In the genomic region with DNA sequence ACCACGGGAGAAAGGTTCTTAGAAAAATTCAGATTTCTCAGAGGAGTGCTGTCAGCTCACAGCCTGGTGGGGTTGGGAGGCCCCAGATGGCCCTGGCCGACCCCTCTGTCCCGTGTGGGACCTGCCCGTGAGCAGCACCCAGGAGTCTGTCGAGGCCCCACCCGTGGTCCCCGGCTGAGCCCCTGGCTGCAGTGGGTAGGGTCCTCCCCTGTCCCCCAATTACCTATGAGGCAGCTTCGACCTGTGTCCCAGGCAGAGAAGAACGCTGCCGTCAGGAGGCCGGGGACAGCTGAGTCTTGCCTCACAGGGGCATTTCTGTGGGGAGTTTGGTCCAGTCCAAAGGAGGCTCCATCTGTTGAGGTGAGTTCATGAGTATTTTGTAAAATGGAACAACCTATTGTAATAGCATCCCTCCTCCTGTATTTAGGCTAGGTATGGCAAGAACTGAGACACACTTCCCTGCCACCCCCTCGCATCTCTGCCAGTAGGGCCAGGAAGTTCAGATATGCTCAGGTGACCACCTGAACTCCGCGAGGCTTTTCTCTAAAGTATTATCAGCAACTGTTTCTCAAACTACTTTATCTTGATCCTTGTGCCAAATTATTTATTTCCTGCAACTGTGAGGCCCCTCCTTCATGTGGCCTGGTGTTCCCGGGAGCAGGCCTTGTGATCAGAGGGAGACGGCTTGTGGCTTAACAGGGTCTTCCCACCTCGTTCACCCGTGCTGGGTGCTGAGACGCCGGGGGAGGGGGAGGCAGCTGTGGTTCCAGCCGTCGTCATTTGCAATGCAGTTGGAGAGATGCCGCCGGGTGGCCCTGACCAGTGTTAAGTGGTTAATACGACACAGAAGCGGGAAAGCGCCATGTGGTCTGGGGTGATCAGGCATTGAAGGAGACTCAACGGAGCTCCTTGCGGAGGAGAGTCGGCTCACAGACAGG, we compare ENCODE assay signal across 10 cellular contexts. TPM values are rescaled to one million over a fixed set of nuclear protein-coding genes. Genes with fewer than 3 reads are reported as not detected.
A peak's percentile ranks its signal among the peaks of the same experiment; 100 is the strongest.
DNase-seq lines count a peak whose midpoint lies in the region; ATAC-seq, FAIRE-seq and TF ChIP-seq lines count a peak whose summit lies in the region.
"Had no signal": no experiment of that assay in that cellular context is flagged by ENCODE, and none has a peak within 500 bp of the region (broad histone marks: within the 10 kb centered on the region; RNA-seq: fewer than 3 reads in every experiment).

No MANE protein-coding gene starts in this region.

- TF ChIP-seq CTCF in bronchial epithelial cell (IDR thresholded peaks at IDR 0.05; ENCODE audit: insufficient read depth, low read length, severe bottlenecking) (no peak), MM.1S (IDR thresholded peaks at IDR 0.05; ENCODE audit: low read length) (no peak)

- peaks cover 13% of the 10 kb centered on the region for H3K27me3 Mint-ChIP-seq in activated CD4-positive, alpha-beta T cell treated with anti-CD3 and anti-CD28 coated beads, Interleukin-2, amount 10 ng/mL, durations not matched to agents 7 days and 5 days

- no peaks in the 10 kb centered on the region for H3F3A ChIP-seq in MM.1S (ENCODE audit: insufficient read depth, low read length)

- CTCF ChIA-PET in activated CD4-positive, alpha-beta T cell treated with anti-CD3 and anti-CD28 coated beads, Interleukin-2, amount 10 ng/mL, durations not matched to agents 7 days and 5 days (lab: Charles Lee), result no interaction called here

- no peaks in the 10 kb centered on the region for H3K9me3 Mint-ChIP-seq in activated CD4-positive, alpha-beta T cell treated with anti-CD3 and anti-CD28 coated beads, Interleukin-2, amount 10 ng/mL, durations not matched to agents 7 days and 5 days

- H3K36me3 ChIP-seq in MG63 (peaks cover 32% of the 10 kb centered on the region), bronchial epithelial cell (ENCODE audit: control insufficient read depth, insufficient read depth, low read length) (no peaks in the 10 kb centered on the region), MM.1S (replicated peaks; ENCODE audit: insufficient read depth, low read length) (no peaks in the 10 kb centered on the region)

- no peaks in the 10 kb centered on the region for H4K20me1 ChIP-seq in MM.1S (ENCODE audit: insufficient read depth, low read length)

- H3K4me1 Mint-ChIP-seq in activated CD4-positive, alpha-beta T cell treated with anti-CD3 and anti-CD28 coated beads, Interleukin-2, amount 10 ng/mL, durations not matched to agents 7 days and 5 days, result peaks cover 39% of the 10 kb centered on the region

- DNase-seq in activated CD4-positive, alpha-beta T cell treated with anti-CD3 and anti-CD28 coated beads, Interleukin-2, amount 10 ng/mL, durations not matched to agents 7 days and 5 days, result no peak
- DNase-seq in activated CD4-positive, alpha-beta T cell treated with anti-CD3 and anti-CD28 coated beads for 48 hours, result no peak
- DNase-seq in MG63, result peak; percentile 33
- peak; percentile 11 for DNase-seq in bronchial epithelial cell (ENCODE audit: low read depth)
- DNase-seq in stimulated activated CD8-positive, alpha-beta memory T cell treated with anti-CD3 and anti-CD28 coated beads, Interleukin-4, amount 100 ng/mL, for 48 hours, result peak; percentile 25
- no peak for DNase-seq in MM.1S
- DNase-seq in NCI-H2107 treated with DMSO at 0.1 percent for 48 hours (lab: John Stamatoyannopoulos, UW; ENCODE audit: unreplicated experiment), result no peak
- DNase-seq: erythroblast; NK-92 treated with Interleukin-12 subunit alpha and Interleukin-12 subunit beta, amount 100 ng/mL, for 24 hours had no signal

- peaks cover 31% of the 10 kb centered on the region for H3K36me3 Mint-ChIP-seq in activated CD4-positive, alpha-beta T cell treated with anti-CD3 and anti-CD28 coated beads, Interleukin-2, amount 10 ng/mL, durations not matched to agents 7 days and 5 days (ENCODE audit: low read depth)

- ATAC-seq in GM21381 (IDR thresholded peaks at IDR 0.05; ENCODE audit: unreplicated experiment), result no peak

- H3K4me3 Mint-ChIP-seq in activated CD4-positive, alpha-beta T cell treated with anti-CD3 and anti-CD28 coated beads, Interleukin-2, amount 10 ng/mL, durations not matched to agents 7 days and 5 days, result peak overlapping the region; percentile 69

- POLR2A ChIA-PET in activated CD4-positive, alpha-beta T cell treated with anti-CD3 and anti-CD28 coated beads, Interleukin-2, amount 10 ng/mL, durations not matched to agents 7 days and 5 days (lab: Charles Lee), result no interaction called here

- H3K4me2 ChIP-seq in MM.1S (ENCODE audit: low read depth, low read length), result no peak overlapping the region

- no peaks in the 10 kb centered on the region for H3K4me1 ChIP-seq in MM.1S (ENCODE audit: low read length)

- H3K9ac ChIP-seq in MM.1S (ENCODE audit: low read length), result no peak overlapping the region

- H3K27ac Mint-ChIP-seq in activated CD4-positive, alpha-beta T cell treated with anti-CD3 and anti-CD28 coated beads, Interleukin-2, amount 10 ng/mL, durations not matched to agents 7 days and 5 days, result peak overlapping the region; percentile 9

- H3K4me3 ChIP-seq in MG63 (peak overlapping the region; percentile 77), bronchial epithelial cell (ENCODE audit: low read depth, low read length) (no peak overlapping the region), MM.1S (ENCODE audit: low read length) (no peak overlapping the region)

- no peak overlapping the region for H3K27ac ChIP-seq in MM.1S (ENCODE audit: low read length)

- no peaks in the 10 kb centered on the region for H3K79me2 ChIP-seq in MM.1S (ENCODE audit: low read length)

- H3K9me2 ChIP-seq in MM.1S (replicated peaks; ENCODE audit: insufficient read depth, low read length), result no peaks in the 10 kb centered on the region

- no peak overlapping the region for H2AFZ ChIP-seq in MM.1S (ENCODE audit: low read length)

- H3K9me3 ChIP-seq in MG63 (no peaks in the 10 kb centered on the region), MM.1S (replicated peaks; ENCODE audit: insufficient read depth, low read length) (no peaks in the 10 kb centered on the region)

- H3K27me3 ChIP-seq in MG63 (no peaks in the 10 kb centered on the region), bronchial epithelial cell (ENCODE audit: control insufficient read depth, insufficient read depth, low read length) (peaks cover 26% of the 10 kb centered on the region), MM.1S (replicated peaks; ENCODE audit: insufficient read depth, low read length) (peaks cover 12% of the 10 kb centered on the region; the same call in 1 of the 2 replicates)

- no peak for FAIRE-seq in bronchial epithelial cell (lab: Jason Lieb, UNC)

RNA-seq across cellular contexts. Expression of a gene that starts 1.7 kb away (rescaled TPM):
- total RNA-seq in activated CD4-positive, alpha-beta T cell treated with anti-CD3 and anti-CD28 coated beads, Interleukin-2, amount 10 ng/mL, durations not matched to agents 7 days and 5 days, result 10 to 100 TPM; 28.3 to 34.9 TPM
- 20.6 and 24.5 TPM in 2 replicates for total RNA-seq in MG63 (2014; rRNA removed; shearing (Covaris generic); ENCODE audit: low replicate concordance)
- total RNA-seq in bronchial epithelial cell, result 0.51 and 0.53 TPM in 2 replicates

RNA-seq across cellular contexts. Expression of a gene that starts 51.8 kb away (rescaled TPM):
- total RNA-seq in activated CD4-positive, alpha-beta T cell treated with anti-CD3 and anti-CD28 coated beads, Interleukin-2, amount 10 ng/mL, durations not matched to agents 7 days and 5 days, result 100 to 1,000 TPM in 1 of 2 experiments, 10 to 100 TPM in 1; 87.9 to 100 TPM
- total RNA-seq in MG63 (2014; rRNA removed; shearing (Covaris generic); ENCODE audit: low replicate concordance), result 107 and 139 TPM in 2 replicates
- total RNA-seq in bronchial epithelial cell, result 189 and 195 TPM in 2 replicates

Comparison
In these comparisons a context has a peak if more than half of its experiments do, and no peak if none do; other contexts are left out.
1. DNase-seq: peak in MG63 (single experiment), bronchial epithelial cell (single experiment) and stimulated activated CD8-positive, alpha-beta memory T cell treated with anti-CD3 and anti-CD28 coated beads, Interleukin-4, amount 100 ng/mL, for 48 hours (single experiment); none in activated CD4-positive, alpha-beta T cell treated with anti-CD3 and anti-CD28 coated beads, Interleukin-2, amount 10 ng/mL, durations not matched to agents 7 days and 5 days (single experiment), activated CD4-positive, alpha-beta T cell treated with anti-CD3 and anti-CD28 coated beads for 48 hours (single experiment), MM.1S (single experiment) and NCI-H2107 treated with DMSO at 0.1 percent for 48 hours (single experiment).
2. RNA of a gene that starts 1.7 kb away (total RNA-seq): 28.3 to 34.9 TPM in activated CD4-positive, alpha-beta T cell treated with anti-CD3 and anti-CD28 coated beads, Interleukin-2, amount 10 ng/mL, durations not matched to agents 7 days and 5 days and 20.6 to 24.5 TPM in MG63; 0.51 to 0.53 TPM in bronchial epithelial cell; every median in the first group is over 10 times any median in the second.